1 cellular context compared by ENCODE assay signal in genomic region chr11:97722721-97723120, GRCh38.
TF ChIP-seq lines count a peak whose summit lies in the region.

No MANE protein-coding gene starts in this region.

TF ChIP-seq in K562, 482 proteins besides CTCF, POLR2A, EP300 and RAD21 (continued from another document):
- TF ChIP-seq, protein P1, sequence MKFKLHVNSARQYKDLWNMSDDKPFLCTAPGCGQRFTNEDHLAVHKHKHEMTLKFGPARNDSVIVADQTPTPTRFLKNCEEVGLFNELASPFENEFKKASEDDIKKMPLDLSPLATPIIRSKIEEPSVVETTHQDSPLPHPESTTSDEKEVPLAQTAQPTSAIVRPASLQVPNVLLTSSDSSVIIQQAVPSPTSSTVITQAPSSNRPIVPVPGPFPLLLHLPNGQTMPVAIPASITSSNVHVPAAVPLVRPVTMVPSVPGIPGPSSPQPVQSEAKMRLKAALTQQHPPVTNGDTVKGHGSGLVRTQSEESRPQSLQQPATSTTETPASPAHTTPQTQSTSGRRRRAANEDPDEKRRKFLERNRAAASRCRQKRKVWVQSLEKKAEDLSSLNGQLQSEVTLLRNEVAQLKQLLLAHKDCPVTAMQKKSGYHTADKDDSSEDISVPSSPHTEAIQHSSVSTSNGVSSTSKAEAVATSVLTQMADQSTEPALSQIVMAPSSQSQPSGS (CRISPR knock-in tag; IDR thresholded peaks at IDR 0.05): no peak
- TF ChIP-seq ELF4 (CRISPR knock-in tag; IDR thresholded peaks at IDR 0.05): no peak
